In the genomic region with DNA sequence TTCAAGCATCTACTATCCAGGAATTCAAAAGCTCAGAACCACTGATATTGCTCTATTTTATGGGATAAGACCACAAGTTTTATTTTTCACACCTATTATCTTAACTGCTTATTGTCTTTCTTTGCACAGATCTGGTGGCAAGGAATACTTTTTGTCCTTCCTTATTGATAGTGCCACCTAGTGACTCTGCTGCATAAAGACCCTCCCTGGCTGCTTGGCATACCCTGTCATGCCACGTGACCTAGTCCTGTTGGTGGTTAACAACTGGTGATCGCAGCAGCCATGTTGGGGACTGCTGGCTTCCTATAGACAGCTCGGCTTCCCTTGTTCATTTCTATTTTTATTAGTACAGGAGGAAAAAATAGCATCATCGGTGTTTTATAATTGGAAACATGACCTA, we compare ENCODE assay signal across 10 cellular contexts.
DNase-seq lines count a peak whose midpoint lies in the region; ATAC-seq, FAIRE-seq and TF ChIP-seq lines count a peak whose summit lies in the region.
"Had no signal": no experiment of that assay in that cellular context is flagged by ENCODE, and none has a peak within 500 bp of the region (broad histone marks: within the 10 kb centered on the region; RNA-seq: fewer than 3 reads in every experiment).

No MANE protein-coding gene starts in this region.

- H2BK15ac ChIP-seq in H1 (ENCODE audit: low read length), result no peak overlapping the region

- FAIRE-seq in A549 (lab: Jason Lieb, UNC) (no peak), H1 (lab: Jason Lieb, UNC) (peak; percentile 52)

- no peak overlapping the region for H2AK5ac ChIP-seq in H1 (ENCODE audit: low read depth, low read length)

- no peaks in the 10 kb centered on the region for H3K27me3 ChIP-seq in H1 (replicated peaks in 1 of 4; ENCODE audit: control insufficient read depth in 3 of 4, extremely low read depth in 1 of 4, insufficient read depth in 3 of 4, low read length in 3 of 4)

- no peak overlapping the region for H2BK5ac ChIP-seq in H1 (ENCODE audit: low read depth, low read length)

- H3K23ac ChIP-seq in H1 (ENCODE audit: insufficient read length), result no peak overlapping the region

- ATAC-seq in A549, result peak; percentile 47 to 86; a peak in 4 of 6 replicates

- H3K27ac ChIP-seq in A549 (no peak overlapping the region), H1 (ENCODE audit: low read depth, low read length) (no peak overlapping the region), coronary artery (no peak overlapping the region)

- no peak overlapping the region for H2BK20ac ChIP-seq in H1 (ENCODE audit: low read length)

- TF ChIP-seq CTCF in A549 (IDR thresholded peaks at IDR 0.05) (no peak), GM12875 (IDR thresholded peaks at IDR 0.05; ENCODE audit: borderline replicate concordance, insufficient read depth, low read depth, low read length) (peak; percentile 14; the same call in 1 of the 2 replicates), H1 (IDR thresholded peaks at IDR 0.05; ENCODE audit: control extremely low read depth in 1 of 3, insufficient read depth in 1 of 3, low read depth in 1 of 3, low read length in 3 of 3) (peak; percentile 44 to 65 (median 50); a peak in 3 of 4 replicates), coronary artery (IDR thresholded peaks at IDR 0.05) (no peak)

- H3K4me3 ChIP-seq in A549 (no peak overlapping the region), GM12875 (ENCODE audit: low read depth, low read length) (no peak overlapping the region), H1 (ENCODE audit: extremely low read depth in 1 of 4, insufficient read depth in 2 of 4, low read depth in 3 of 4, low read length in 4 of 4) (no peak overlapping the region), coronary artery (no peak overlapping the region)

- peak; percentile 32 to 59 for DNase-seq in A549 (ENCODE audit: low read depth in 1 of 2, low spot score in 1 of 2)
- peak; percentile 23 for DNase-seq in NCI-H446 treated with DMSO at 0.1 percent for 48 hours (lab: John Stamatoyannopoulos, UW)
- no peak for DNase-seq in H1 (ENCODE audit: low read depth in 1 of 2, low spot score in 2 of 2)
- DNase-seq in GF-D8 (lab: John Stamatoyannopoulos, UW), result no peak
- DNase-seq in coronary artery (ENCODE audit: low spot score), result no peak
- DNase-seq in activated effector memory CD4-positive, alpha-beta T cell treated with anti-CD3 and anti-CD28 coated beads, Interleukin-2, amount 50 U/mL, for 16 hours, result no peak
- no peak for DNase-seq in activated T-cell treated with anti-CD3 and anti-CD28 coated beads, Interleukin-2, amount 50 U/mL, for 24 hours
- DNase-seq: activated CD4-positive, alpha-beta T cell treated with anti-CD3 and anti-CD28 coated beads, Interleukin-2, amount 50 U/mL, for 1 hour; stimulated activated CD4-positive, alpha-beta T cell treated with anti-CD3 and anti-CD28 coated beads, Interleukin-4, amount 100 ng/mL, for 1 hour had no signal

- TF ChIP-seq RAD21 in A549 (conservative IDR thresholded peaks at IDR 0.05 in 1 of 2, IDR thresholded peaks at IDR 0.05 in 1 of 2) (0 out of 5 replicates have a peak, but pooled peaks of 1 of the 2 experiments have one; percentile 3), H1 (IDR thresholded peaks at IDR 0.05 in 1 of 2, conservative IDR thresholded peaks at IDR 0.05 in 1 of 2; ENCODE audit: low read depth in 2 of 2, low read length in 2 of 2) (peak; percentile 47 to 64)

- H3K4me1 Mint-ChIP-seq in activated T-cell treated with anti-CD3 and anti-CD28 coated beads, Interleukin-2, amount 50 U/mL, for 24 hours (ENCODE audit: low read depth), result no peaks in the 10 kb centered on the region

- no peak overlapping the region for H2AFZ ChIP-seq in H1 (ENCODE audit: low read length)

- no peaks in the 10 kb centered on the region for H3K79me2 ChIP-seq in H1 (ENCODE audit: control insufficient read depth in 1 of 2, insufficient read depth in 2 of 2, low read length in 2 of 2)

- no peaks in the 10 kb centered on the region for H3K36me3 ChIP-seq in H1 (ENCODE audit: control insufficient read depth in 2 of 4, insufficient read depth in 4 of 4, low read length in 3 of 4)

- no peak overlapping the region for H3K4me3 Mint-ChIP-seq in activated T-cell treated with anti-CD3 and anti-CD28 coated beads, Interleukin-2, amount 50 U/mL, for 24 hours

- no peak overlapping the region for H2BK12ac ChIP-seq in H1 (ENCODE audit: low read depth, low read length)

- H3K27ac Mint-ChIP-seq in activated T-cell treated with anti-CD3 and anti-CD28 coated beads, Interleukin-2, amount 50 U/mL, for 24 hours, result no peak overlapping the region

- H3K14ac ChIP-seq in H1 (ENCODE audit: insufficient read length), result no peak overlapping the region

- TF ChIP-seq EP300 in A549 (IDR thresholded peaks at IDR 0.05), result no peak
- TF ChIP-seq EP300 in H1 (IDR thresholded peaks at IDR 0.05; ENCODE audit: borderline replicate concordance in 1 of 2, low read depth in 2 of 2, low read length in 2 of 2), result no peak

- H3K9me3 Mint-ChIP-seq in activated T-cell treated with anti-CD3 and anti-CD28 coated beads, Interleukin-2, amount 50 U/mL, for 24 hours, result no peaks in the 10 kb centered on the region

- CTCF ChIA-PET in A549 (lab: Yijun Ruan, JAX) (interaction anchor here (0.8 to 3.3 kb wide), 4 partner anchors 9 to 542 kb away, joined by 3 to 12 read pairs (median 5); no protein-coding TSS in a partner anchor), H1 (lab: Charles Lee; ENCODE audit: partially characterized antibody) (interaction anchor here (0.5 to 3.9 kb wide), 16 partner anchors 9 to 399 kb away, joined by 3 to 22 read pairs (median 4); no protein-coding TSS in a partner anchor)

- TF ChIP-seq POLR2A in A549 (IDR thresholded peaks at IDR 0.05; ENCODE audit: low read length) (no peak), H1 (IDR thresholded peaks at IDR 0.05; ENCODE audit: control extremely low read depth in 1 of 2, low read depth in 2 of 2, low read length in 2 of 2) (no peak)

- H4K5ac ChIP-seq in H1 (ENCODE audit: insufficient read length, low read depth, low read length), result no peak overlapping the region

- no peak overlapping the region for H4K91ac ChIP-seq in H1 (replicated peaks; ENCODE audit: insufficient read length, low read length)

- H4K8ac ChIP-seq in H1 (ENCODE audit: extremely low read depth, insufficient read depth, low read length), result no peak overlapping the region

- no peaks in the 10 kb centered on the region for H4K20me1 ChIP-seq in H1 (replicated peaks in 1 of 2; ENCODE audit: control insufficient read depth in 1 of 2, insufficient read depth in 2 of 2, low read length in 2 of 2)

- H3K56ac ChIP-seq in H1 (replicated peaks; ENCODE audit: insufficient read length, low read depth, low read length), result no peak overlapping the region

- WGBS in A549 (ENCODE audit: missing lambda C conversion rate), result 5% methylated on average over 4 of the region's 4 CpGs
- 87% methylated on average over 4 of the region's 4 CpGs; no CpG with 5 or more reads in 1 of the 2 experiments for WGBS in H1 (ENCODE audit: extremely low coverage in 1 of 2, insufficient coverage in 1 of 2, insufficient read length in 1 of 2, insufficient replicate concordance in 2 of 2, low coverage in 1 of 2, low lambda C conversion rate in 2 of 2, missing lambda C conversion rate in 1 of 2), 2 experiments

- no peak overlapping the region for H2BK120ac ChIP-seq in H1 (replicated peaks; ENCODE audit: low read depth, low read length)

- no peaks in the 10 kb centered on the region for H3K9me3 ChIP-seq in A549
- no peaks in the 10 kb centered on the region for H3K9me3 ChIP-seq in H1 (ENCODE audit: insufficient read depth in 2 of 2, low read depth in 1 of 2, low read length in 1 of 2)

- peak overlapping the region; percentile 31; the same call in 1 of the 3 replicates for H3K4me2 ChIP-seq in A549
- no peak overlapping the region for H3K4me2 ChIP-seq in H1 (ENCODE audit: insufficient read depth in 1 of 2, low read depth in 2 of 2, low read length in 2 of 2)

- H3K9ac ChIP-seq in H1 (replicated peaks in 1 of 4; ENCODE audit: extremely low read depth in 1 of 4, low read depth in 3 of 4, low read length in 3 of 4), result no peak overlapping the region

- no peak overlapping the region for H3K4ac ChIP-seq in H1 (replicated peaks; ENCODE audit: insufficient read length, low read depth, low read length)

- H3K79me1 ChIP-seq in H1 (ENCODE audit: low read depth, low read length), result no peaks in the 10 kb centered on the region

- POLR2A ChIA-PET in A549 (lab: Yijun Ruan, JAX), result no interaction called here
- POLR2A ChIA-PET in H1 (lab: Charles Lee; ENCODE audit: partially characterized antibody), result no interaction called here

- H3K18ac ChIP-seq in H1 (ENCODE audit: extremely low read depth, low read length), result no peak overlapping the region

- H3K36me3 Mint-ChIP-seq in activated T-cell treated with anti-CD3 and anti-CD28 coated beads, Interleukin-2, amount 50 U/mL, for 24 hours (ENCODE audit: low read depth), result no peaks in the 10 kb centered on the region

- H3K23me2 ChIP-seq in H1 (ENCODE audit: low read depth, low read length), result no peaks in the 10 kb centered on the region

- H3K4me1 ChIP-seq in A549 (no peaks in the 10 kb centered on the region), H1 (replicated peaks in 1 of 4; ENCODE audit: control insufficient read depth in 3 of 4, insufficient read depth in 4 of 4, low read length in 3 of 4) (no peaks in the 10 kb centered on the region)

- H3K27me3 Mint-ChIP-seq in activated T-cell treated with anti-CD3 and anti-CD28 coated beads, Interleukin-2, amount 50 U/mL, for 24 hours, result peaks cover 5% of the 10 kb centered on the region

TF ChIP-seq in A549, 52 proteins besides CTCF, POLR2A, EP300 and RAD21 (continues in another document):
- TF ChIP-seq, protein P1, sequence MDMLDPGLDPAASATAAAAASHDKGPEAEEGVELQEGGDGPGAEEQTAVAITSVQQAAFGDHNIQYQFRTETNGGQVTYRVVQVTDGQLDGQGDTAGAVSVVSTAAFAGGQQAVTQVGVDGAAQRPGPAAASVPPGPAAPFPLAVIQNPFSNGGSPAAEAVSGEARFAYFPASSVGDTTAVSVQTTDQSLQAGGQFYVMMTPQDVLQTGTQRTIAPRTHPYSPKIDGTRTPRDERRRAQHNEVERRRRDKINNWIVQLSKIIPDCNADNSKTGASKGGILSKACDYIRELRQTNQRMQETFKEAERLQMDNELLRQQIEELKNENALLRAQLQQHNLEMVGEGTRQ (IDR thresholded peaks at IDR 0.05), result peak; percentile 63

TF ChIP-seq in H1, 55 proteins besides CTCF, POLR2A, EP300 and RAD21 (continues in another document):
- TF ChIP-seq SUZ12 (IDR thresholded peaks at IDR 0.05; ENCODE audit: low read length), result no peak
- TF ChIP-seq EZH2 (IDR thresholded peaks at IDR 0.05; ENCODE audit: low read depth, low read length, severe bottlenecking), result no peak
- no peak for TF ChIP-seq SRF (IDR thresholded peaks at IDR 0.05; ENCODE audit: low read depth, low read length)
- no peak for TF ChIP-seq CBX5 (IDR thresholded peaks at IDR 0.05; ENCODE audit: low read depth, low read length)
- TF ChIP-seq, protein P1 (IDR thresholded peaks at IDR 0.05; ENCODE audit: low read length), result peak; percentile 39; the same call in 1 of the 2 replicates

Comparison
In these comparisons a context has a peak if more than half of its experiments do, and no peak if none do; other contexts are left out.
1. DNase-seq: peak in A549 (2 of 2) and NCI-H446 treated with DMSO at 0.1 percent for 48 hours (single experiment); none in H1 (0 of 2), GF-D8 (single experiment), coronary artery (single experiment), activated effector memory CD4-positive, alpha-beta T cell treated with anti-CD3 and anti-CD28 coated beads, Interleukin-2, amount 50 U/mL, for 16 hours (single experiment) and activated T-cell treated with anti-CD3 and anti-CD28 coated beads, Interleukin-2, amount 50 U/mL, for 24 hours (single experiment).
2. CTCF ChIP-seq: peak in GM12875 (single experiment) and H1 (3 of 3); none in A549 (single experiment) and coronary artery (single experiment).